ENCODE assay signal across 24 cellular contexts in the genomic region with DNA sequence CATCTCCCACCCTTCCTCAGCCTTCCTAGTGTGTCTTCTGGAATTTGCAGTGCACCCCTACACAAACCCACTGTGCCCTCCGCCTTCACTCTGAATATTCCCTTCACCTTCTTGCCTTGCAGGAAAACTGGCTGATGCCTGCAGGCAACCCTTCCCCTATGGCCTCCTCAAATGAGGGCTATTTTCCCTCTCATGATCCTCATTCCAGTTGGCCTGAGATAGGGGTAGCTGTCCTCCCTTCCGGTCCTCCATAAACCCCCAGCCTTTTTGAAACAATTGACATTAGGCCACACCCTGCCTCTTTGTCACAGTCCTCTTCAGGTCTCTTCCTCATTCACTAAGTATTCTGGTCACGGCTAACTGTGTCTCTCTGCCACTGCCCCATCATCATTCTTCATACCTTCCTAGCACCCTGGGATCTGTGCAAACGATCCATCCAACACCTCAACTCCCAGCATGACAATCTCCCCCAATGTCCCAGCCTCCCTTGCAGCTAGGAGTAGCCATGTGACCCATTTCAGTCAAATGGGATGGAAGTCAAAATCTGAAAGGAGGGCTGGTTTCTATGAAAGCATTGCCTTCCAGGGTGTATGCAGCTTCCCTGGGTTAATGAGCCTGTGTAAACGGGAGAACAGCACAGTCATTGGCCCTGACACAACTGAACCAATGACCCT.
"Had no signal": no experiment of that assay in that cellular context is flagged by ENCODE, and none has a peak within 500 bp of the region (broad histone marks: within the 10 kb centered on the region; RNA-seq: fewer than 3 reads in every experiment).

No MANE protein-coding gene starts in this region.

- H3K4me3 ChIP-seq: MG63, SJSA1 had no signal

- H3K36me3 Mint-ChIP-seq: activated CD8-positive, alpha-beta memory T cell treated with anti-CD3 and anti-CD28 coated beads, Interleukin-2, amount 10 ng/mL, durations not matched to agents 7 days and 5 days; activated naive CD4-positive, alpha-beta T cell treated with anti-CD3 and anti-CD28 coated beads, Interleukin-2, amount 50 U/mL, for 72 hours had no signal

- H3K4me1 ChIP-seq: SJSA1 had no signal

- H3K9me3 ChIP-seq: MG63, SJSA1 had no signal

- H3K4me3 Mint-ChIP-seq: activated CD8-positive, alpha-beta memory T cell treated with anti-CD3 and anti-CD28 coated beads, Interleukin-2, amount 10 ng/mL, durations not matched to agents 7 days and 5 days; activated CD8-positive, alpha-beta T cell treated with anti-CD3 and anti-CD28 coated beads, Interleukin-2, amount 10 ng/mL, durations not matched to agents 7 days and 5 days; activated naive CD8-positive, alpha-beta T cell treated with anti-CD3 and anti-CD28 coated beads, Interleukin-2, amount 50 U/mL, for 24 hours; activated T-cell treated with anti-CD3 and anti-CD28 coated beads, Interleukin-2, amount 50 U/mL, for 4 hours; T-helper 1 cell treated with Interleukin-12 subunit alpha and Interleukin-12 subunit beta and Interleukin-4 antibody, amounts not matched to agents 30 μg/mL and 1 μg/mL, for 36 hours had no signal

- H3K36me3 ChIP-seq: MG63, SJSA1 had no signal

- H3K27ac Mint-ChIP-seq: activated CD8-positive, alpha-beta memory T cell treated with anti-CD3 and anti-CD28 coated beads, Interleukin-2, amount 10 ng/mL, durations not matched to agents 7 days and 5 days; activated CD8-positive, alpha-beta T cell treated with anti-CD3 and anti-CD28 coated beads, Interleukin-2, amount 10 ng/mL, durations not matched to agents 7 days and 5 days; activated naive CD4-positive, alpha-beta T cell treated with anti-CD3 and anti-CD28 coated beads, Interleukin-2, amount 50 U/mL, for 72 hours; activated naive CD8-positive, alpha-beta T cell treated with anti-CD3 and anti-CD28 coated beads, Interleukin-2, amount 50 U/mL, for 24 hours; T-helper 1 cell treated with Interleukin-12 subunit alpha and Interleukin-12 subunit beta and Interleukin-4 antibody, amounts not matched to agents 30 μg/mL and 1 μg/mL, for 36 hours had no signal

- DNase-seq: activated CD4-positive, alpha-beta T cell treated with anti-CD3 and anti-CD28 coated beads for 48 hours; activated CD4-positive, alpha-beta T cell treated with anti-CD3 and anti-CD28 coated beads, Interleukin-2, amount 50 U/mL, for 4 hours; activated CD8-positive, alpha-beta memory T cell treated with anti-CD3 and anti-CD28 coated beads, Interleukin-2, amount 10 ng/mL, durations not matched to agents 7 days and 5 days; activated CD8-positive, alpha-beta T cell treated with anti-CD3 and anti-CD28 coated beads, Interleukin-2, amount 10 ng/mL, durations not matched to agents 7 days and 5 days; activated effector memory CD4-positive, alpha-beta T cell treated with anti-CD3 and anti-CD28 coated beads, Interleukin-2, amount 50 U/mL, for 16 hours; activated naive CD4-positive, alpha-beta T cell treated with Interleukin-2 at 50 U/mL for 16 hours; activated naive CD8-positive, alpha-beta T cell treated with anti-CD3 and anti-CD28 coated beads, Interleukin-2, amount 50 U/mL, for 24 hours; activated T-cell treated with anti-CD3 and anti-CD28 coated beads, Interleukin-2, amount 50 U/mL, for 4 hours; amygdala; cerebellar nuclear complex; MG63; NCI-H1092; NCI-H1417; NCI-H1694; NCI-H2029; NCI-H2107; NCI-H2171 treated with DMSO at 0.1 percent for 48 hours; NCI-H526 treated with DMSO at 0.1 percent for 48 hours; NCI-H82; PC-3; SHP77 had no signal

- H3K27ac ChIP-seq: SJSA1 had no signal

- H3K9me3 Mint-ChIP-seq: activated naive CD4-positive, alpha-beta T cell treated with anti-CD3 and anti-CD28 coated beads, Interleukin-2, amount 50 U/mL, for 72 hours; activated naive CD8-positive, alpha-beta T cell treated with anti-CD3 and anti-CD28 coated beads, Interleukin-2, amount 50 U/mL, for 24 hours; activated T-cell treated with anti-CD3 and anti-CD28 coated beads, Interleukin-2, amount 50 U/mL, for 4 hours; T-helper 1 cell treated with Interleukin-12 subunit alpha and Interleukin-12 subunit beta and Interleukin-4 antibody, amounts not matched to agents 30 μg/mL and 1 μg/mL, for 36 hours had no signal

- H3K4me1 Mint-ChIP-seq: activated CD8-positive, alpha-beta memory T cell treated with anti-CD3 and anti-CD28 coated beads, Interleukin-2, amount 10 ng/mL, durations not matched to agents 7 days and 5 days; activated naive CD8-positive, alpha-beta T cell treated with anti-CD3 and anti-CD28 coated beads, Interleukin-2, amount 50 U/mL, for 24 hours had no signal
